In genomic region chr20:2653511-2654383, GRCh38 we compare ENCODE assay signal across 7 cellular contexts. TPM values are rescaled to one million over a fixed set of nuclear protein-coding genes. Genes with fewer than 3 reads are reported as not detected.
DNase-seq lines count a peak whose midpoint lies in the region; ATAC-seq and TF ChIP-seq lines count a peak whose summit lies in the region.

No MANE protein-coding gene starts in this region.

- peak overlapping the region; percentile 98 for H3K27ac ChIP-seq in HUES6 (ENCODE audit: low read depth, low read length)
- H3K27ac ChIP-seq in iPS-20b (ENCODE audit: low read length), result peak overlapping the region; percentile 23
- H3K27ac ChIP-seq in stomach, result peak overlapping the region in 4 of 5 donors; percentile 89 to 95 (median 92)

- H3K4me3 ChIP-seq in HUES6 (ENCODE audit: low read depth, low read length), result peak overlapping the region; percentile 78
- H3K4me3 ChIP-seq in iPS-20b (ENCODE audit: low read length), result peak overlapping the region; percentile 97
- peak overlapping the region; percentile 88 to 100 (median 92) for H3K4me3 ChIP-seq in stomach

- TF ChIP-seq EP300 in stomach (IDR thresholded peaks at IDR 0.05), result no peak

- H3K4me1 ChIP-seq in HUES6 (ENCODE audit: control insufficient read depth, insufficient read depth, low read length) (0 out of 2 replicates have a peak, but pooled peaks cover 4% of the 10 kb centered on the region), iPS-20b (ENCODE audit: insufficient read depth, low read length) (peaks cover 9% of the 10 kb centered on the region; the same call in 1 of the 2 replicates), stomach (peaks cover 20 to 42% (median 32%) of the 10 kb centered on the region in 4 donors)

- H3K4me1 Mint-ChIP-seq in activated T-helper 1 cell treated with anti-CD3 and anti-CD28 coated beads, Interleukin-12 subunit alpha, Interleukin-12 subunit beta, Interleukin-2, Interleukin-4 antibody, amounts not matched to agents 30 ng/mL and 10 ng/mL and 1 ng/mL, durations not matched to agents 14 hours and 24 hours and 36 hours (ENCODE audit: low read depth), result peaks cover 38% of the 10 kb centered on the region

- TF ChIP-seq CTCF in stomach (IDR thresholded peaks at IDR 0.05), result no peak

- H3K9me3 Mint-ChIP-seq in activated T-helper 1 cell treated with anti-CD3 and anti-CD28 coated beads, Interleukin-12 subunit alpha, Interleukin-12 subunit beta, Interleukin-2, Interleukin-4 antibody, amounts not matched to agents 30 ng/mL and 10 ng/mL and 1 ng/mL, durations not matched to agents 14 hours and 24 hours and 36 hours, result no peaks in the 10 kb centered on the region

- TF ChIP-seq POLR2A in stomach (IDR thresholded peaks at IDR 0.05), result no peak

- ATAC-seq in GM19324 (IDR thresholded peaks at IDR 0.05; ENCODE audit: low FRiP score, unreplicated experiment), result no peak

- H3K36me3 ChIP-seq in HUES6 (ENCODE audit: control insufficient read depth, insufficient read depth, low read length) (peaks cover 58% of the 10 kb centered on the region), iPS-20b (ENCODE audit: insufficient read depth, low read depth, low read length) (peaks cover 59% of the 10 kb centered on the region), stomach (peaks cover 46 to 50% (median 48%) of the 10 kb centered on the region in 4 donors)

- 20 to 29% (median 24%) methylated on average over 24 of the region's 24 CpGs for WGBS in stomach, 5 donors

- H3K9ac ChIP-seq in HUES6 (ENCODE audit: low read length) (peak overlapping the region; percentile 96), iPS-20b (ENCODE audit: low read depth, low read length) (peak overlapping the region; percentile 98)

- intact Hi-C loops in activated T-helper 1 cell treated with anti-CD3 and anti-CD28 coated beads, Interleukin-12 subunit alpha, Interleukin-12 subunit beta, Interleukin-2, Interleukin-4 antibody, amounts not matched to agents 30 ng/mL and 10 ng/mL and 1 ng/mL, durations not matched to agents 14 hours and 24 hours and 36 hours (cut with micrococcal nuclease), result loop anchor here (5.0 to 10.0 kb wide), 2 partner anchors 551 to 1819 kb away; partner anchors contain the start of genes FAM110A and STK35
- intact Hi-C loops in stomach (cut with DNase I; ENCODE audit: low total_unique reads), result no loop called here

- H3K4me3 Mint-ChIP-seq in activated T-helper 1 cell treated with anti-CD3 and anti-CD28 coated beads, Interleukin-12 subunit alpha, Interleukin-12 subunit beta, Interleukin-2, Interleukin-4 antibody, amounts not matched to agents 30 ng/mL and 10 ng/mL and 1 ng/mL, durations not matched to agents 14 hours and 24 hours and 36 hours, result peak overlapping the region; percentile 92

- H3K9me3 ChIP-seq in HUES6 (ENCODE audit: control insufficient read depth, insufficient read depth, low read depth, low read length) (no peaks in the 10 kb centered on the region), iPS-20b (ENCODE audit: insufficient read depth, low read depth, low read length) (no peaks in the 10 kb centered on the region), stomach (no peaks in the 10 kb centered on the region)

- peak overlapping the region; percentile 83 for H3K27ac Mint-ChIP-seq in activated T-helper 1 cell treated with anti-CD3 and anti-CD28 coated beads, Interleukin-12 subunit alpha, Interleukin-12 subunit beta, Interleukin-2, Interleukin-4 antibody, amounts not matched to agents 30 ng/mL and 10 ng/mL and 1 ng/mL, durations not matched to agents 14 hours and 24 hours and 36 hours

- DNase-seq in activated T-helper 1 cell treated with anti-CD3 and anti-CD28 coated beads, Interleukin-12 subunit alpha, Interleukin-12 subunit beta, Interleukin-2, Interleukin-4 antibody, amounts not matched to agents 30 ng/mL and 10 ng/mL and 1 ng/mL, durations not matched to agents 14 hours and 24 hours and 36 hours (ENCODE audit: low spot score), result no peak
- DNase-seq in stomach (no peak), cerebellum (ENCODE audit: low spot score) (no peak), ecto neural progenitor cell (ENCODE audit: low spot score) (no peak)

- no peaks in the 10 kb centered on the region for H3K27me3 Mint-ChIP-seq in activated T-helper 1 cell treated with anti-CD3 and anti-CD28 coated beads, Interleukin-12 subunit alpha, Interleukin-12 subunit beta, Interleukin-2, Interleukin-4 antibody, amounts not matched to agents 30 ng/mL and 10 ng/mL and 1 ng/mL, durations not matched to agents 14 hours and 24 hours and 36 hours (ENCODE audit: insufficient read depth)

- H3K36me3 Mint-ChIP-seq in activated T-helper 1 cell treated with anti-CD3 and anti-CD28 coated beads, Interleukin-12 subunit alpha, Interleukin-12 subunit beta, Interleukin-2, Interleukin-4 antibody, amounts not matched to agents 30 ng/mL and 10 ng/mL and 1 ng/mL, durations not matched to agents 14 hours and 24 hours and 36 hours (ENCODE audit: low read depth), result peaks cover 56% of the 10 kb centered on the region

- H3K27me3 ChIP-seq in HUES6 (ENCODE audit: control insufficient read depth, insufficient read depth, low read length) (no peaks in the 10 kb centered on the region), iPS-20b (ENCODE audit: insufficient read depth, low read length) (no peaks in the 10 kb centered on the region), stomach (no peaks in the 10 kb centered on the region)

RNA-seq across cellular contexts. Expression of gene NOP56, which starts 1.3 kb away (rescaled TPM):
- total RNA-seq in activated T-helper 1 cell treated with anti-CD3 and anti-CD28 coated beads, Interleukin-12 subunit alpha, Interleukin-12 subunit beta, Interleukin-2, Interleukin-4 antibody, amounts not matched to agents 30 ng/mL and 10 ng/mL and 1 ng/mL, durations not matched to agents 14 hours and 24 hours and 36 hours, result 863 and 897 TPM in 2 replicates
- total RNA-seq in stomach (100 to 1,000 TPM in 3 of 5 donors, 10 to 100 TPM in 2; 42.4 to 153 (median 103) TPM), cerebellum (83.5 TPM)
- polyA plus RNA-seq in stomach, result 100 to 1,000 TPM in 1 of 3 donors, 10 to 100 TPM in 2; 84.1 to 157 (median 87.8) TPM

RNA-seq across cellular contexts. Expression of gene IDH3B, which starts 10.3 kb away (rescaled TPM):
- 116 and 125 TPM in 2 replicates for total RNA-seq in activated T-helper 1 cell treated with anti-CD3 and anti-CD28 coated beads, Interleukin-12 subunit alpha, Interleukin-12 subunit beta, Interleukin-2, Interleukin-4 antibody, amounts not matched to agents 30 ng/mL and 10 ng/mL and 1 ng/mL, durations not matched to agents 14 hours and 24 hours and 36 hours
- 100 to 1,000 TPM in 2 of 5 donors, 10 to 100 TPM in 2, 1 to 10 TPM in 1; 1.8 to 134 (median 79.9) TPM for total RNA-seq in stomach
- polyA plus RNA-seq in stomach, result 10 to 100 TPM; 65.2 to 84.6 (median 82.2) TPM
- total RNA-seq in cerebellum, result 46.6 TPM

RNA-seq across cellular contexts. Expression of gene EBF4, which starts 38.8 kb away (rescaled TPM):
- 12.3 and 12.6 TPM in 2 replicates for total RNA-seq in activated T-helper 1 cell treated with anti-CD3 and anti-CD28 coated beads, Interleukin-12 subunit alpha, Interleukin-12 subunit beta, Interleukin-2, Interleukin-4 antibody, amounts not matched to agents 30 ng/mL and 10 ng/mL and 1 ng/mL, durations not matched to agents 14 hours and 24 hours and 36 hours
- 10 to 100 TPM in 2 of 5 donors, 1 to 10 TPM in 3; 7.0 to 69.2 (median 8.5) TPM for total RNA-seq in stomach
- polyA plus RNA-seq in stomach, result 10 to 100 TPM; 10.2 to 16.8 (median 15.0) TPM
- 6.2 TPM for total RNA-seq in cerebellum

Comparison
In these comparisons a context has a peak if more than half of its experiments do, and no peak if none do; other contexts are left out.
1. H3K27ac ChIP-seq: peak in every context shown above with its lines; median percentile 98 in HUES6; 92 in stomach; 23 in iPS-20b.